ENCODE assay signal across 19 cellular contexts in the genomic region with DNA sequence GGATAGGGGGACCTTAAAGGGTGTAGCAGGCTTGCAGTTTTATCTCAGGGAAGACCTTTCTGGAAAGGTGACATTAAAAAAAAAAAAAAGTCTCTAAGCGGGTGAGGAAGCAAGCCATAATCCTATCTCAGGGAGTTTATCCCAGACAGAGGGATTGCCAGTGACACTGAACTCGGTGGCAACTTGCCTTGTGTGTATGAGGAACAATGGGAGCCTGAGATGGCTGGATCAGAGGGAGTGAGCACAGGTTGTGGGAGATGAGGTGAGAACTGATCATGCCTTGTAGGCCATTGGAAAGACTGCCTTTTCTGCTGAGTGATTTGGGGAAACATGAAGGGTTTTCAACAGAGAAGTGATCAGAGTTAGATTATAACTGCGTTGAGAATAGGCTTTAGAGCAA. TPM values are rescaled to one million over a fixed set of nuclear protein-coding genes. Genes with fewer than 3 reads are reported as not detected.
"Had no signal": no experiment of that assay in that cellular context is flagged by ENCODE, and none has a peak within 500 bp of the region (broad histone marks: within the 10 kb centered on the region; RNA-seq: fewer than 3 reads in every experiment).

No MANE protein-coding gene starts in this region.

- H3K4me3 ChIP-seq: esophagus muscularis mucosa, prostate gland, skin epidermis, testis, upper lobe of left lung had no signal

- H3K36me3 ChIP-seq: esophagus muscularis mucosa, prostate gland, upper lobe of left lung had no signal

- ATAC-seq: activated CD8-positive, alpha-beta T cell treated with anti-CD3 and anti-CD28 coated beads for 36 hours; right cardiac atrium had no signal

- H3K27ac ChIP-seq: esophagus muscularis mucosa, prostate gland, skin epidermis, testis, upper lobe of left lung, VCaP had no signal

- H3K4me3 Mint-ChIP-seq: activated CD8-positive, alpha-beta T cell treated with anti-CD3 and anti-CD28 coated beads for 36 hours; activated naive CD8-positive, alpha-beta T cell; stimulated activated naive CD8-positive, alpha-beta T cell treated with anti-CD3 and anti-CD28 coated beads, Interleukin-15, Interleukin-2, amounts not matched to agents 100 ng/mL and 50 ng/mL, for 24 hours had no signal

- H3K9me3 Mint-ChIP-seq: activated CD8-positive, alpha-beta T cell treated with anti-CD3 and anti-CD28 coated beads for 36 hours; stimulated activated naive CD8-positive, alpha-beta T cell treated with anti-CD3 and anti-CD28 coated beads, Interleukin-15, Interleukin-2, amounts not matched to agents 100 ng/mL and 50 ng/mL, for 24 hours had no signal

- H3K27me3 ChIP-seq: esophagus muscularis mucosa, testis, upper lobe of left lung had no signal

- DNase-seq: activated CD4-positive, alpha-beta T cell treated with anti-CD3 and anti-CD28 coated beads for 4 hours; activated CD8-positive, alpha-beta T cell treated with anti-CD3 and anti-CD28 coated beads for 36 hours; activated gamma-delta T cell treated with Interleukin-2 at 50 U/mL for 16 hours; activated T-cell treated with anti-CD3 and anti-CD28 coated beads, Interleukin-2, amount 50 U/mL, for 48 hours; amniotic stem cell; islet precursor cell; right cardiac atrium; stimulated activated CD4-positive, alpha-beta T cell treated with anti-CD3 and anti-CD28 coated beads, Interleukin-15, amount 100 ng/mL, for 24 hours; stimulated activated CD4-positive, alpha-beta T cell treated with anti-CD3 and anti-CD28 coated beads, Interleukin-4, amount 100 ng/mL, for 24 hours; T1000; testis; upper lobe of left lung had no signal

- H3K27me3 Mint-ChIP-seq: activated CD8-positive, alpha-beta T cell treated with anti-CD3 and anti-CD28 coated beads for 36 hours; activated naive CD8-positive, alpha-beta T cell; stimulated activated naive CD8-positive, alpha-beta T cell treated with anti-CD3 and anti-CD28 coated beads, Interleukin-15, Interleukin-2, amounts not matched to agents 100 ng/mL and 50 ng/mL, for 24 hours had no signal

- H3K4me1 ChIP-seq: esophagus muscularis mucosa, prostate gland, testis had no signal

- H3K27ac Mint-ChIP-seq: activated CD8-positive, alpha-beta T cell treated with anti-CD3 and anti-CD28 coated beads for 36 hours; activated naive CD8-positive, alpha-beta T cell; stimulated activated naive CD8-positive, alpha-beta T cell treated with anti-CD3 and anti-CD28 coated beads, Interleukin-15, Interleukin-2, amounts not matched to agents 100 ng/mL and 50 ng/mL, for 24 hours had no signal

- H3K9me3 ChIP-seq: esophagus muscularis mucosa, prostate gland, testis, upper lobe of left lung had no signal

- H3K36me3 Mint-ChIP-seq: activated naive CD8-positive, alpha-beta T cell had no signal

RNA-seq across cellular contexts. Expression of a gene that starts 31.1 kb away (rescaled TPM):
- total RNA-seq: lung microvascular endothelial cell had no signal
